In the genomic region with DNA sequence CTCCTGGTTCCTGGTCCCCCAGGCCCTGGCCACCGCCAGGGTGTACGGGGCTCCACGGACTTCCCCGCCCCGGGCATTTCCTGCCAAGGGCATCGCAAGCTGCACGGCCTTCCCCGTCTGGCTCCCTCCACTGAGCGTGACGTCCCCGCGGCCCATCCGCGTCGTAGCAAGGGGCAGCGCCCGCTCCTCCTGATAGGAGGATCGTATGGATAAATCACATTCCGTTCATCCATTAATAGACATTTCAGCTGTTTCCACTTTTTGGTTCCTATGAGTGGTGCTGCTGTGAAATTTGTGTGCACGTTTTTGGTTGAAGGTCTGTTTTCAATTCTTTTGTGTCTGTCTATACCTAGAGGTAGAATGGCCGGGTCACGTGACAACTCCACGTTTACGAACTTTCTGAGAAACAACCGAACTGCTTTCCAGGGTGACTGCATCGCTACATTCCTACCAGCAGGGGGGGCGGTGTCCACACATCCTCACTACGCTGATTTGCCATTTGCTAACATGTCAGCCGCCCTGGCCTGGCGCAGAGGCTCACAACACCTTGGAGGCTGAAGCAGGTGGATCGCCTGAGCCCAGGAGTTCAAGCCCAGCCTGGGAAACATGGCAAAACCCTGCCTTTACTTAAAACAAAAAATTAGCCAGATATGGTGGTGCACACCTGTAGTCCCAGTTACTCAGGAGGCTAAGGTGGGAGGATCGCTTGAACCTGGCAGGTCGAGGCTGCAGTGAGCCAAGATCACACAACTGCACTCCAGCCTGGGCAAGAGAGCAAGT, we compare ENCODE assay signal across 8 cellular contexts. TPM values are rescaled to one million over a fixed set of nuclear protein-coding genes. Genes with fewer than 3 reads are reported as not detected.
DNase-seq lines count a peak whose midpoint lies in the region; ATAC-seq, FAIRE-seq and TF ChIP-seq lines count a peak whose summit lies in the region.

No MANE protein-coding gene starts in this region.

- no peak overlapping the region for H3K23ac ChIP-seq in IMR-90 (ENCODE audit: low read depth, low read length)

- no peak overlapping the region for H4K5ac ChIP-seq in IMR-90 (ENCODE audit: low read depth, low read length)

- in situ Hi-C loops in IMR-90 (cut with MboI; ENCODE audit: low sequenced_read_pairs): no loop called here

- no peak overlapping the region for H3K14ac ChIP-seq in IMR-90 (replicated peaks; ENCODE audit: low read depth, low read length)

- H3K27me3 ChIP-seq in IMR-90 (ENCODE audit: control insufficient read depth, insufficient read depth, low read length) (no peaks in the 10 kb centered on the region; the same call in 1 of the 2 replicates), parathyroid adenoma (ENCODE audit: control insufficient read depth, insufficient read depth, low read length) (no peaks in the 10 kb centered on the region)

- no peak overlapping the region for H3K18ac ChIP-seq in IMR-90 (ENCODE audit: low read depth, low read length)

- DNase-seq in D721Med (ENCODE audit: insufficient read length, low spot score): peak; percentile 90
- DNase-seq in IMR-90: peak; percentile 18
- peak; percentile 90 for DNase-seq in SHP77 treated with DMSO at 0.1 percent for 48 hours (lab: John Stamatoyannopoulos, UW)
- DNase-seq in activated T-helper 9 cell treated with anti-CD3 and anti-CD28 coated beads, Interleukin-2, amount 50 U/mL, for 16 hours (ENCODE audit: low read depth): peak; percentile 61
- DNase-seq in foreskin melanocyte: peak; percentile 47
- DNase-seq in type B pancreatic cell (ENCODE audit: extremely low spot score, unreplicated experiment): no peak

- H4K8ac ChIP-seq in IMR-90 (ENCODE audit: low read depth in 2 of 2, low read length in 2 of 2): no peak overlapping the region

- intact Hi-C loops in IMR-90 (cut with micrococcal nuclease): no loop called here

- H3K36me3 Mint-ChIP-seq in type B pancreatic cell: peaks cover 4% of the 10 kb centered on the region

- H3K9me3 ChIP-seq in IMR-90 (ENCODE audit: control insufficient read depth, insufficient read depth, low read length): no peaks in the 10 kb centered on the region
- no peaks in the 10 kb centered on the region for H3K9me3 ChIP-seq in parathyroid adenoma (ENCODE audit: control insufficient read depth, low read length)

- no peak overlapping the region for H3K4me3 ChIP-seq in IMR-90 (ENCODE audit: insufficient read depth, low read depth, low read length)
- H3K4me3 ChIP-seq in parathyroid adenoma (ENCODE audit: low read depth, low read length): no peak overlapping the region

- H3K4me1 ChIP-seq in IMR-90 (ENCODE audit: control insufficient read depth, insufficient read depth, low read length): no peaks in the 10 kb centered on the region
- H3K4me1 ChIP-seq in parathyroid adenoma: no peaks in the 10 kb centered on the region

- no peak overlapping the region for H3K9ac ChIP-seq in IMR-90 (ENCODE audit: low read depth, low read length)
- no peak overlapping the region for H3K9ac ChIP-seq in parathyroid adenoma

- no peak overlapping the region for H2AK9ac ChIP-seq in IMR-90 (replicated peaks; ENCODE audit: low read depth, low read length, poor library complexity)

- no peak overlapping the region for H3K56ac ChIP-seq in IMR-90 (ENCODE audit: extremely low read depth, insufficient read depth, low read length)

- peak overlapping the region; percentile 72 for H3K27ac Mint-ChIP-seq in type B pancreatic cell

- no peak overlapping the region for H2BK5ac ChIP-seq in IMR-90 (ENCODE audit: low read depth, low read length, poor library complexity, severe bottlenecking)

- H3K79me1 ChIP-seq in IMR-90 (ENCODE audit: low read depth in 1 of 2, low read length in 2 of 2): no peaks in the 10 kb centered on the region

- no peak overlapping the region for H2BK15ac ChIP-seq in IMR-90 (ENCODE audit: low read depth, low read length)

- no peaks in the 10 kb centered on the region for H3K27me3 Mint-ChIP-seq in type B pancreatic cell

- FAIRE-seq in D721Med (lab: Jason Lieb, UNC): no peak

- H3K36me3 ChIP-seq in IMR-90 (ENCODE audit: control insufficient read depth, insufficient read depth, low read length): no peaks in the 10 kb centered on the region
- H3K36me3 ChIP-seq in parathyroid adenoma (ENCODE audit: control insufficient read depth, insufficient read depth, low read length): no peaks in the 10 kb centered on the region

- TF ChIP-seq POLR2A in IMR-90 (IDR thresholded peaks at IDR 0.05; ENCODE audit: low read depth, low read length): no peak

- H3K4me2 ChIP-seq in IMR-90 (ENCODE audit: low read depth, low read length) (no peak overlapping the region), parathyroid adenoma (ENCODE audit: low read length) (no peak overlapping the region)

- H3K4me1 Mint-ChIP-seq in type B pancreatic cell (ENCODE audit: unreplicated experiment): peaks cover 6% of the 10 kb centered on the region

- TF ChIP-seq CTCF in D721Med (IDR thresholded peaks at IDR 0.05; ENCODE audit: insufficient read depth, missing control alignments) (peak; percentile 83), IMR-90 (conservative IDR thresholded peaks at IDR 0.05; ENCODE audit: low read depth, low read length) (peak; percentile 49), parathyroid adenoma (IDR thresholded peaks at IDR 0.05) (peak; percentile 62), type B pancreatic cell (conservative IDR thresholded peaks at IDR 0.05) (peak; percentile 95)

- H3K4ac ChIP-seq in IMR-90 (ENCODE audit: low read depth, low read length): no peak overlapping the region

- CTCF ChIA-PET in IMR-90 (lab: Yijun Ruan, JAX): no interaction called here

- H2AFZ ChIP-seq in IMR-90 (replicated peaks; ENCODE audit: low read length, poor library complexity) (no peak overlapping the region), parathyroid adenoma (no peak overlapping the region)

- no peak overlapping the region for H4K91ac ChIP-seq in IMR-90 (ENCODE audit: insufficient read depth, low read depth, low read length)

- no peaks in the 10 kb centered on the region for H3K79me2 ChIP-seq in parathyroid adenoma

- ATAC-seq in IMR-90 (ENCODE audit: low read depth) (peak; percentile 64; the same call in 1 of the 2 replicates), GM21825 (IDR thresholded peaks at IDR 0.05; ENCODE audit: unreplicated experiment) (no peak)

- H3K9me1 ChIP-seq in IMR-90 (ENCODE audit: insufficient read depth, low read length): no peaks in the 10 kb centered on the region

- TF ChIP-seq RAD21 in IMR-90 (IDR thresholded peaks at IDR 0.05; ENCODE audit: low read length): peak; percentile 25; the same call in 1 of the 2 replicates

- 66% methylated on average over 11 of the region's 33 CpGs; no CpG with 5 or more reads in 1 of the 2 experiments for WGBS in IMR-90 (ENCODE audit: extremely low coverage in 2 of 2, insufficient read length in 1 of 2), 2 experiments

- dilution Hi-C loops in IMR-90 (cut with HindIII; ENCODE audit: low sequenced_read_pairs, unreplicated experiment): no loop called here

- no peaks in the 10 kb centered on the region for H3K9me3 Mint-ChIP-seq in type B pancreatic cell

- POLR2A ChIA-PET in IMR-90 (lab: Charles Lee; ENCODE audit: unreplicated experiment): no interaction called here

- no peak overlapping the region for H2BK20ac ChIP-seq in IMR-90 (ENCODE audit: low read depth, low read length)

- H3K27ac ChIP-seq in IMR-90 (ENCODE audit: insufficient read depth, low read length): no peak overlapping the region
- H3K27ac ChIP-seq in parathyroid adenoma: no peak overlapping the region

- H4K20me1 ChIP-seq in IMR-90 (ENCODE audit: insufficient read depth, low read length): no peaks in the 10 kb centered on the region

- peak overlapping the region; percentile 11 for H3K4me3 Mint-ChIP-seq in type B pancreatic cell

- no peak overlapping the region for H2BK120ac ChIP-seq in IMR-90 (ENCODE audit: low read depth, low read length)

- no peak overlapping the region for H2AK5ac ChIP-seq in IMR-90 (ENCODE audit: low read depth, low read length)

- BruUV-seq in IMR-90 (replicated peaks; lab: Mats Ljungman, UMichigan): no TSS peak

TF ChIP-seq in IMR-90, 13 proteins besides CTCF, POLR2A, EP300 and RAD21:
- TF ChIP-seq RFX5 (IDR thresholded peaks at IDR 0.05; ENCODE audit: low read depth, low read length) (no peak), RCOR1 (IDR thresholded peaks at IDR 0.05; ENCODE audit: insufficient replicate concordance, low read length) (no peak), MAFK (IDR thresholded peaks at IDR 0.05; ENCODE audit: low read depth, low read length) (no peak), BHLHE40 (IDR thresholded peaks at IDR 0.05; ENCODE audit: low read depth, low read length) (peak; percentile 57; the same call in 1 of the 2 replicates)
- TF ChIP-seq, protein P1, sequence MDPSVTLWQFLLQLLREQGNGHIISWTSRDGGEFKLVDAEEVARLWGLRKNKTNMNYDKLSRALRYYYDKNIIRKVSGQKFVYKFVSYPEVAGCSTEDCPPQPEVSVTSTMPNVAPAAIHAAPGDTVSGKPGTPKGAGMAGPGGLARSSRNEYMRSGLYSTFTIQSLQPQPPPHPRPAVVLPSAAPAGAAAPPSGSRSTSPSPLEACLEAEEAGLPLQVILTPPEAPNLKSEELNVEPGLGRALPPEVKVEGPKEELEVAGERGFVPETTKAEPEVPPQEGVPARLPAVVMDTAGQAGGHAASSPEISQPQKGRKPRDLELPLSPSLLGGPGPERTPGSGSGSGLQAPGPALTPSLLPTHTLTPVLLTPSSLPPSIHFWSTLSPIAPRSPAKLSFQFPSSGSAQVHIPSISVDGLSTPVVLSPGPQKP (IDR thresholded peaks at IDR 0.05; ENCODE audit: borderline replicate concordance, low read depth, low read length): no peak
- TF ChIP-seq, protein P2, sequence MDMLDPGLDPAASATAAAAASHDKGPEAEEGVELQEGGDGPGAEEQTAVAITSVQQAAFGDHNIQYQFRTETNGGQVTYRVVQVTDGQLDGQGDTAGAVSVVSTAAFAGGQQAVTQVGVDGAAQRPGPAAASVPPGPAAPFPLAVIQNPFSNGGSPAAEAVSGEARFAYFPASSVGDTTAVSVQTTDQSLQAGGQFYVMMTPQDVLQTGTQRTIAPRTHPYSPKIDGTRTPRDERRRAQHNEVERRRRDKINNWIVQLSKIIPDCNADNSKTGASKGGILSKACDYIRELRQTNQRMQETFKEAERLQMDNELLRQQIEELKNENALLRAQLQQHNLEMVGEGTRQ (IDR thresholded peaks at IDR 0.05; ENCODE audit: low read depth, low read length): peak; percentile 79

RNA-seq across cellular contexts. Expression of gene KCNQ2, which starts 37.7 kb away (rescaled TPM):
- total RNA-seq in IMR-90 (2012; rRNA removed) (not detected in 2 replicates), type B pancreatic cell (ENCODE audit: low replicate concordance) (4.4 and 47.3 TPM in 2 replicates)
- 0.02 TPM in 1 of 2 replicates, not detected in the other for polyA plus RNA-seq in IMR-90 (2012; rRNA removed)
- polyA plus RNA-seq in IMR-90 (2012; cell fraction: cytosol; rRNA removed): 0.25 TPM in 1 of 2 replicates, not detected in the other
- 0.07 TPM in 1 of 2 replicates, not detected in the other for polyA plus RNA-seq in IMR-90 (2012; cell fraction: nucleus; rRNA removed; ENCODE audit: low replicate concordance)
